ENCODE assay signal across 1 cellular context in the genomic region with DNA sequence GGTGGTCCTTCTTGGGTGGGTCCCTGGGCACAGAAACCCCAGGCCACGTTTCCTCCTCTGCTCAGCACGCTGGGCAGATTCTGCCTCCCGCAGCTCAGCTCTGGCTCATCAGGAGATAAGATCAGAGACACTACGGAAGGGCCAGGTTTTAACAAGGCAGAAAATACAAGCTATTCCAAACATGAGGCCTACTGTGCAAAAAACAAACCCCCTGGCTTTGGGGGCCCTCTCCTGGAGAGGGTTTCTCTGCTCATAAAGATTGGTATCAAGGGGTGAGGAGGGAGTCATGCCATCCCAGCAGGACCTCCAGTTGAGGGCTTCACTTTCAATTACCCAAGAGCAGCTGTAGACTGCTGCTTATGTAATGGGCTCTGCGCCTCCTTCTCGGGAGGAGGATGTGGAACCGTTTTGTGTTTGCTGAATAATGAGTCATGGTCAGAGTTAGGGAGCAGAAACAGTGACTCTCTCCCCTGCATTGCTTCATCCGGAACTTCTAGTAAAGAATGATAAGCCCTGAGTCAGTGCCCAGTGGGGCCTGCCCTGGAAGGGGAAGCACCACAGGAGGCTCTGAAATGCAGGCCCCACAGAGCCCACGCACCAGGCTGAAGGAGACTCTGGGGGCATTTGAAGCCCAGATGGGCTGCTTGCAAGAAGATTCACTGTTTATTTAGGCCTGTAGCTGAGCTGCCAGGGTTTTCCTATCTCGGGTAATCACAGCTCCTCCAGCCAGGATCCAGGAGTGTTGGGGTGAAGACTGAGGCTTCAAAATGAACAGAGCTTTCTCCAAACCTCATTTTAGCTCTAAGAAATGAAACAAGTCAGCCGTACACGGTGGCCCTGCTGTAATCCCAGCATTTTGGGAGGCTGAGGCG.
TF ChIP-seq lines count a peak whose summit lies in the region.

No MANE protein-coding gene starts in this region.

TF ChIP-seq in IMR-90, 13 proteins besides CTCF, POLR2A, EP300 and RAD21 (continued from another document):
- peak; percentile 32 for TF ChIP-seq MAFK (IDR thresholded peaks at IDR 0.05; ENCODE audit: low read depth, low read length)
- peak; percentile 51; the same call in 1 of the 2 replicates for TF ChIP-seq BHLHE40 (IDR thresholded peaks at IDR 0.05; ENCODE audit: low read depth, low read length)
- TF ChIP-seq MAZ (IDR thresholded peaks at IDR 0.05; ENCODE audit: borderline replicate concordance, low read depth, low read length) = peak; percentile 75
- no peak for TF ChIP-seq MXI1 (IDR thresholded peaks at IDR 0.05; ENCODE audit: borderline replicate concordance, low read depth, low read length)
- peak; percentile 99 for TF ChIP-seq CEBPB (IDR thresholded peaks at IDR 0.05; ENCODE audit: low read depth, low read length)
- TF ChIP-seq RFX5 (IDR thresholded peaks at IDR 0.05; ENCODE audit: low read depth, low read length) = no peak
- TF ChIP-seq, protein P1, sequence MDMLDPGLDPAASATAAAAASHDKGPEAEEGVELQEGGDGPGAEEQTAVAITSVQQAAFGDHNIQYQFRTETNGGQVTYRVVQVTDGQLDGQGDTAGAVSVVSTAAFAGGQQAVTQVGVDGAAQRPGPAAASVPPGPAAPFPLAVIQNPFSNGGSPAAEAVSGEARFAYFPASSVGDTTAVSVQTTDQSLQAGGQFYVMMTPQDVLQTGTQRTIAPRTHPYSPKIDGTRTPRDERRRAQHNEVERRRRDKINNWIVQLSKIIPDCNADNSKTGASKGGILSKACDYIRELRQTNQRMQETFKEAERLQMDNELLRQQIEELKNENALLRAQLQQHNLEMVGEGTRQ (IDR thresholded peaks at IDR 0.05; ENCODE audit: low read depth, low read length) = no peak
- peak; percentile 99 for TF ChIP-seq FOS (IDR thresholded peaks at IDR 0.05; ENCODE audit: low read depth, low read length)
- TF ChIP-seq, protein P2, sequence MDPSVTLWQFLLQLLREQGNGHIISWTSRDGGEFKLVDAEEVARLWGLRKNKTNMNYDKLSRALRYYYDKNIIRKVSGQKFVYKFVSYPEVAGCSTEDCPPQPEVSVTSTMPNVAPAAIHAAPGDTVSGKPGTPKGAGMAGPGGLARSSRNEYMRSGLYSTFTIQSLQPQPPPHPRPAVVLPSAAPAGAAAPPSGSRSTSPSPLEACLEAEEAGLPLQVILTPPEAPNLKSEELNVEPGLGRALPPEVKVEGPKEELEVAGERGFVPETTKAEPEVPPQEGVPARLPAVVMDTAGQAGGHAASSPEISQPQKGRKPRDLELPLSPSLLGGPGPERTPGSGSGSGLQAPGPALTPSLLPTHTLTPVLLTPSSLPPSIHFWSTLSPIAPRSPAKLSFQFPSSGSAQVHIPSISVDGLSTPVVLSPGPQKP (IDR thresholded peaks at IDR 0.05; ENCODE audit: borderline replicate concordance, low read depth, low read length) = no peak
- TF ChIP-seq RCOR1 (IDR thresholded peaks at IDR 0.05; ENCODE audit: insufficient replicate concordance, low read length) = peak; percentile 81
TF ChIP-seq in IMR-90: peak in this region for 8.
